Comparison of ENCODE assay signal across 2 cellular contexts in genomic region chr9:88775037-88775471, GRCh38.
A peak's percentile ranks its signal among the peaks of the same experiment; 100 is the strongest.
TF ChIP-seq lines count a peak whose summit lies in the region.

No MANE protein-coding gene starts in this region.

TF ChIP-seq in A549, 52 proteins besides CTCF, POLR2A, EP300 and RAD21:
- TF ChIP-seq SREBF2 (IDR thresholded peaks at IDR 0.05) (no peak), FOSL2 (IDR thresholded peaks at IDR 0.05) (peak; percentile 76), FOSL2 (CRISPR knock-in tag; IDR thresholded peaks at IDR 0.05) (peak; percentile 90), ZSCAN20 (CRISPR knock-in tag; IDR thresholded peaks at IDR 0.05) (no peak), KDM1A (IDR thresholded peaks at IDR 0.05; ENCODE audit: low read depth) (no peak), HEYL (CRISPR knock-in tag; IDR thresholded peaks at IDR 0.05) (no peak), RARB (CRISPR knock-in tag; IDR thresholded peaks at IDR 0.05) (no peak), E2F6 (IDR thresholded peaks at IDR 0.05; ENCODE audit: borderline replicate concordance, low read depth) (0 out of 2 replicates have a peak, but pooled peaks have one; percentile 4), CBX8 (IDR thresholded peaks at IDR 0.05) (no peak), RNF2 (IDR thresholded peaks at IDR 0.05; ENCODE audit: borderline replicate concordance, low read depth) (no peak), EHMT2 (IDR thresholded peaks at IDR 0.05; ENCODE audit: low read depth) (no peak), RFX5 (IDR thresholded peaks at IDR 0.05) (no peak), HES2 (IDR thresholded peaks at IDR 0.05) (peak; percentile 68), RCOR1 (IDR thresholded peaks at IDR 0.05; ENCODE audit: low read depth, low read length) (no peak), TFCP2L1 (CRISPR knock-in tag; IDR thresholded peaks at IDR 0.05) (no peak), FOXS1 (CRISPR knock-in tag; IDR thresholded peaks at IDR 0.05) (peak; percentile 46; the same call in 1 of the 2 replicates), GATA3 (IDR thresholded peaks at IDR 0.05; ENCODE audit: borderline replicate concordance) (peak; percentile 69), SMC3 (IDR thresholded peaks at IDR 0.05) (peak; percentile 29; the same call in 2 of the 3 replicates), MAFK (IDR thresholded peaks at IDR 0.05; ENCODE audit: partially characterized antibody) (peak; percentile 95), HOXB5 (CRISPR knock-in tag; IDR thresholded peaks at IDR 0.05) (no peak), NR3C1 (IDR thresholded peaks at IDR 0.05) (no peak), ATOH8 (CRISPR knock-in tag; IDR thresholded peaks at IDR 0.05; ENCODE audit: low read depth) (no peak), ZC3H11A (IDR thresholded peaks at IDR 0.05) (no peak), JUNB (IDR thresholded peaks at IDR 0.05) (peak; percentile 85), PHF8 (IDR thresholded peaks at IDR 0.05; ENCODE audit: borderline replicate concordance, low read depth) (no peak), ZFP36 (IDR thresholded peaks at IDR 0.05; ENCODE audit: borderline replicate concordance, partially characterized antibody) (peak; percentile 22), EHF (CRISPR knock-in tag; IDR thresholded peaks at IDR 0.05) (no peak), HOXB13 (CRISPR knock-in tag; IDR thresholded peaks at IDR 0.05; ENCODE audit: low read depth) (no peak), CEBPB (IDR thresholded peaks at IDR 0.05) (peak; percentile 88 to 92), BCL3 (IDR thresholded peaks at IDR 0.05) (peak; percentile 30; the same call in 1 of the 3 replicates), NFE2L2 (conservative IDR thresholded peaks at IDR 0.05; ENCODE audit: low read length) (peak; percentile 71), JUN (IDR thresholded peaks at IDR 0.05) (peak; percentile 58 to 75; a peak in 4 of 5 replicates), KDM5A (IDR thresholded peaks at IDR 0.05) (no peak), FOSB (CRISPR knock-in tag; IDR thresholded peaks at IDR 0.05) (no peak), BHLHE40 (IDR thresholded peaks at IDR 0.05; ENCODE audit: low read depth, low read length) (no peak), ZNF302 (CRISPR knock-in tag; IDR thresholded peaks at IDR 0.05) (no peak)

TF ChIP-seq in IMR-90, 13 proteins besides CTCF, POLR2A, EP300 and RAD21:
- TF ChIP-seq BHLHE40 (IDR thresholded peaks at IDR 0.05; ENCODE audit: low read depth, low read length) = peak; percentile 32
- TF ChIP-seq SMC3 (IDR thresholded peaks at IDR 0.05; ENCODE audit: low read depth, low read length) = no peak
- TF ChIP-seq RFX5 (IDR thresholded peaks at IDR 0.05; ENCODE audit: low read depth, low read length) = no peak
- TF ChIP-seq ELK1 (IDR thresholded peaks at IDR 0.05; ENCODE audit: borderline replicate concordance, low read depth, low read length) = no peak
- no peak for TF ChIP-seq MXI1 (IDR thresholded peaks at IDR 0.05; ENCODE audit: borderline replicate concordance, low read depth, low read length)
- TF ChIP-seq MAFK (IDR thresholded peaks at IDR 0.05; ENCODE audit: low read depth, low read length) = peak; percentile 62; the same call in 1 of the 2 replicates
- TF ChIP-seq FOS (IDR thresholded peaks at IDR 0.05; ENCODE audit: low read depth, low read length) = peak; percentile 83
- no peak for TF ChIP-seq MAZ (IDR thresholded peaks at IDR 0.05; ENCODE audit: borderline replicate concordance, low read depth, low read length)
- peak; percentile 93 for TF ChIP-seq CEBPB (IDR thresholded peaks at IDR 0.05; ENCODE audit: low read depth, low read length)
- peak; percentile 85 for TF ChIP-seq RCOR1 (IDR thresholded peaks at IDR 0.05; ENCODE audit: insufficient replicate concordance, low read length)
- peak; percentile 93 for TF ChIP-seq NFE2L2 (IDR thresholded peaks at IDR 0.05; ENCODE audit: low read depth, low read length)
